11 cellular contexts compared by ENCODE assay signal in genomic region chr14:104660597-104660996, GRCh38. TPM values are rescaled to one million over a fixed set of nuclear protein-coding genes. Genes with fewer than 3 reads are reported as not detected.
DNase-seq lines count a peak whose midpoint lies in the region; ATAC-seq and TF ChIP-seq lines count a peak whose summit lies in the region.
"Had no signal": no experiment of that assay in that cellular context is flagged by ENCODE, and none has a peak within 500 bp of the region (broad histone marks: within the 10 kb centered on the region; RNA-seq: fewer than 3 reads in every experiment).

No MANE protein-coding gene starts in this region.

- H3K36me3 Mint-ChIP-seq in natural killer cell, result no peaks in the 10 kb centered on the region

- H3K27ac Mint-ChIP-seq in natural killer cell, result no peak overlapping the region

- peak; percentile 32 for ATAC-seq in GM18861 (IDR thresholded peaks at IDR 0.05; ENCODE audit: unreplicated experiment)
- peak; percentile 40 for ATAC-seq in GM21529 (IDR thresholded peaks at IDR 0.05; ENCODE audit: unreplicated experiment)
- ATAC-seq in natural killer cell, result peak in 2 of 3 donors; percentile 22 to 31
- ATAC-seq in HG02938 (IDR thresholded peaks at IDR 0.05; ENCODE audit: unreplicated experiment), result no peak

- TF ChIP-seq CTCF in natural killer cell (IDR thresholded peaks at IDR 0.05), result no peak

- peak overlapping the region; percentile 9 for H3K4me3 Mint-ChIP-seq in natural killer cell
- H3K4me3 Mint-ChIP-seq: neural crest cell had no signal

- peaks cover 25 to 37% of the 10 kb centered on the region in 2 donors for H3K4me1 Mint-ChIP-seq in natural killer cell

- intact Hi-C loops in natural killer cell (cut with micrococcal nuclease), result no loop called here

- no peaks in the 10 kb centered on the region for H3K9me3 Mint-ChIP-seq in natural killer cell

- peak; percentile 65 for DNase-seq in MV-4-11 (lab: John Stamatoyannopoulos, UW)
- no peak for DNase-seq in natural killer cell
- DNase-seq in amniotic stem cell (lab: John Stamatoyannopoulos, UW), result no peak
- no peak for DNase-seq in NCI-H226
- no peak for DNase-seq in NCI-H146 (lab: John Stamatoyannopoulos, UW)
- DNase-seq: activated T-cell treated with anti-CD3 and anti-CD28 coated beads, Interleukin-2, amount 50 U/mL, for 48 hours; WERI-Rb-1 had no signal

- peaks cover 53 to 59% of the 10 kb centered on the region in 2 donors for H3K27me3 Mint-ChIP-seq in natural killer cell (ENCODE audit: low read depth in 2 of 2)

RNA-seq across cellular contexts. Expression of gene INF2, which starts 28.8 kb away (rescaled TPM):
- total RNA-seq in natural killer cell, result 10 to 100 TPM; 12.7 to 21.9 (median 15.3) TPM

RNA-seq across cellular contexts. Expression of gene TMEM179, which starts 56.0 kb away (rescaled TPM):
- total RNA-seq in natural killer cell, result not detected
